Comparison of ENCODE assay signal across 19 cellular contexts in the genomic region with DNA sequence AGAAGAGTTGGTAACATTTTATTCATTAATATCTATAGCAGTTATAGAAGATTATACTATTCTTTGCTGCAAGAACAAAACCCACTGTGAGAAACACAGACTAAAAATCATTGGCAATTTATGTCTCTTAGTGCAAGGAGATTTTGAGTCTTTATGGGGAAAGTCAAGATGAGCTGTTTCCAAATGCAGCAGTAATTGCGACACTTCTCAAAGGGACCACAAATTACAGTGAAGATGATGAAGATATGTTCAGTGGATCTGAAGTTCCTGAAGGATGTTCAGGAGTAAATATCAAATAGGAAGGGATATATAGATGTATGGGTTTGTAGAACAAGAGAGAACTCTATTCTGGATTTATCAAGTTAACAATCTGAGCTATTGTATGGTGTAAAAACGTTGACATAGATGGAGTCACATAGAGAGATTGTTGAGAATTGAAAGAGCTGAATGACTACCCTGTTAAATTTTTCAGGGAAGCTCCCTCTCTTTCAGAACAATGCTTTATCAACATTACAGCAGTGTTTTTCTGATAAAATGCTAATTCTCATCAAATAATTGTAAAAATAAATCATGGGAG.
DNase-seq lines count a peak whose midpoint lies in the region; ATAC-seq, FAIRE-seq and TF ChIP-seq lines count a peak whose summit lies in the region.
"Had no signal": no experiment of that assay in that cellular context is flagged by ENCODE, and none has a peak within 500 bp of the region (broad histone marks: within the 10 kb centered on the region; RNA-seq: fewer than 3 reads in every experiment).

No MANE protein-coding gene starts in this region.

- no peaks in the 10 kb centered on the region for H3K9me3 ChIP-seq in K562 (replicated peaks; ENCODE audit: control insufficient read depth, insufficient read depth, low read depth, low read length)
- H3K9me3 ChIP-seq: HAP-1, SJSA1 had no signal

- in situ Hi-C loops in K562 (cut with MboI) = no loop called here

- H3K4me3 ChIP-seq in K562 = no peak overlapping the region
- H3K4me3 ChIP-seq: HAP-1, SJSA1 had no signal

- no peak overlapping the region for H3K9ac ChIP-seq in K562 (ENCODE audit: insufficient read depth in 1 of 2, low read depth in 2 of 2, low read length in 2 of 2)

- H3K27me3 ChIP-seq in K562 (ENCODE audit: control insufficient read depth in 2 of 2, insufficient read depth in 2 of 2, low read length in 2 of 2) = no peaks in the 10 kb centered on the region
- H3K27me3 ChIP-seq: SJSA1 had no signal

- FAIRE-seq in K562 (lab: Jason Lieb, UNC) = no peak
- FAIRE-seq in HTR-8/SVneo (lab: Jason Lieb, UNC) = no peak
- FAIRE-seq: A204.1 had no signal

- intact Hi-C loops in K562 (cut with micrococcal nuclease) = no loop called here
- intact Hi-C loops in head of caudate nucleus (cut with DNase I) = no loop called here

- BruUV-seq in K562 (replicated peaks; lab: Mats Ljungman, UMichigan) = no TSS peak

- H3K36me3 ChIP-seq in K562 (ENCODE audit: control insufficient read depth, insufficient read depth, low read length) = no peaks in the 10 kb centered on the region
- H3K36me3 ChIP-seq: HAP-1, SJSA1 had no signal

- POLR2A ChIA-PET in K562 (lab: Yijun Ruan, JAX) = no interaction called here

- TF ChIP-seq EP300 in K562 (IDR thresholded peaks at IDR 0.05; ENCODE audit: low read length) = no peak

- ATAC-seq in K562 = no peak
- ATAC-seq in GM21515 (IDR thresholded peaks at IDR 0.05; ENCODE audit: unreplicated experiment) = no peak

- H3K4me2 ChIP-seq in K562 (ENCODE audit: insufficient read depth, low read length) = no peak overlapping the region

- no peak for TF ChIP-seq CTCF in K562 (IDR thresholded peaks at IDR 0.05 in 2 of 3, conservative IDR thresholded peaks at IDR 0.05 in 1 of 3; ENCODE audit: insufficient read depth in 2 of 3, low read depth in 1 of 3, low read length in 3 of 3)

- no peak overlapping the region for H3K27ac ChIP-seq in K562 (ENCODE audit: extremely low read depth, low read depth, low read length)
- H3K27ac ChIP-seq: C4-2B, SJSA1 had no signal

- TF ChIP-seq POLR2A in K562 (conservative IDR thresholded peaks at IDR 0.05) = no peak

- no peaks in the 10 kb centered on the region for H3K79me2 ChIP-seq in K562 (ENCODE audit: control insufficient read depth, insufficient read depth, low read length)

- H2AFZ ChIP-seq in K562 (ENCODE audit: low read depth, low read length) = no peak overlapping the region

- DNase-seq in SKM-1 treated with dmso at 0.1 percent for 144 hours (lab: John Stamatoyannopoulos, UW; ENCODE audit: unreplicated experiment) (peak; percentile 9), SKM-1 (lab: John Stamatoyannopoulos, UW; ENCODE audit: unreplicated experiment) (no peak), K562 (ENCODE audit: extremely low read depth in 1 of 4, low spot score in 3 of 4) (no peak), medulla oblongata (ENCODE audit: extremely low spot score) (peak; percentile 22), ureter (ENCODE audit: low spot score) (no peak), HTR-8/SVneo (ENCODE audit: insufficient read length, low spot score) (no peak), head of caudate nucleus (no peak)
- DNase-seq: DMS153, NCI-H1092 treated with DMSO at 0.1 percent for 48 hours, NCI-H1694 treated with DMSO at 0.1 percent for 48 hours, NCI-H2171 treated with DMSO at 0.1 percent for 48 hours, NCI-H510A, OCI-M1, RPMI8226 had no signal

- no peak for TF ChIP-seq RAD21 in K562 (CRISPR knock-in tag; conservative IDR thresholded peaks at IDR 0.05 in 1 of 2, IDR thresholded peaks at IDR 0.05 in 1 of 2)

- H4K20me1 ChIP-seq in K562 (replicated peaks; ENCODE audit: control insufficient read depth, insufficient read depth, low read length) = no peaks in the 10 kb centered on the region

- no peaks in the 10 kb centered on the region for H3K9me1 ChIP-seq in K562 (ENCODE audit: control insufficient read depth, insufficient read depth, low read length)

- WGBS in K562 (ENCODE audit: insufficient coverage, low coverage, missing lambda C conversion rate) = 0% methylated on average over 2 of the region's 2 CpGs

- no peaks in the 10 kb centered on the region for H3K4me1 ChIP-seq in K562 (replicated peaks in 1 of 2; ENCODE audit: control insufficient read depth in 2 of 2, insufficient read depth in 2 of 2, low read length in 2 of 2)
- H3K4me1 ChIP-seq: SJSA1 had no signal

- CTCF ChIA-PET in K562 (lab: Yijun Ruan, JAX; ENCODE audit: low intra/inter-chr PET ratio) = no interaction called here

TF ChIP-seq in K562, 482 proteins besides CTCF, POLR2A, EP300 and RAD21:
- TF ChIP-seq NFE2 (IDR thresholded peaks at IDR 0.05; ENCODE audit: low read depth) (no peak), CEBPG (CRISPR knock-in tag; IDR thresholded peaks at IDR 0.05) (no peak), CEBPG (tag; conservative IDR thresholded peaks at IDR 0.05 in 1 of 2, IDR thresholded peaks at IDR 0.05 in 1 of 2) (peak in 1 of 2 experiments; percentile 13; a peak in 1 of 4 replicates), KDM5B (IDR thresholded peaks at IDR 0.05; ENCODE audit: insufficient replicate concordance, low read depth, low read length) (no peak), CEBPB (tag; IDR thresholded peaks at IDR 0.05) (0 out of 2 replicates have a peak, but pooled peaks have one; percentile 13), PCBP1 (IDR thresholded peaks at IDR 0.05; ENCODE audit: low read depth, low read length, poor library complexity, severe bottlenecking) (no peak)

Comparison
In these comparisons a context has a peak if more than half of its experiments do, and no peak if none do; other contexts are left out.
1. DNase-seq: peak in SKM-1 treated with dmso at 0.1 percent for 144 hours (single experiment) and medulla oblongata (single experiment); none in SKM-1 (single experiment), K562 (0 of 4), ureter (single experiment), HTR-8/SVneo (single experiment) and head of caudate nucleus (0 of 42).